In genomic region chr2:239937866-239938640, GRCh38 we compare ENCODE assay signal across 26 cellular contexts.
DNase-seq lines count a peak whose midpoint lies in the region; ATAC-seq and TF ChIP-seq lines count a peak whose summit lies in the region.
"Had no signal": no experiment of that assay in that cellular context is flagged by ENCODE, and none has a peak within 500 bp of the region (broad histone marks: within the 10 kb centered on the region; RNA-seq: fewer than 3 reads in every experiment).

No MANE protein-coding gene starts in this region.

- no peaks in the 10 kb centered on the region for H3K9me3 Mint-ChIP-seq in activated CD8-positive, alpha-beta memory T cell treated with anti-CD3 and anti-CD28 coated beads, Interleukin-2, amount 10 ng/mL, durations not matched to agents 7 days and 5 days (ENCODE audit: low read depth)
- H3K9me3 Mint-ChIP-seq: activated naive CD8-positive, alpha-beta T cell treated with anti-CD3 and anti-CD28 coated beads, Interleukin-2, amount 50 U/mL, for 24 hours; stimulated activated naive CD8-positive, alpha-beta T cell treated with anti-CD3 and anti-CD28 coated beads, Interleukin-15, Interleukin-2, amounts not matched to agents 100 ng/mL and 50 ng/mL, for 24 hours had no signal

- H3K4me3 ChIP-seq in HL-60 (replicated peaks; ENCODE audit: insufficient read depth, low read length), result no peak overlapping the region
- H3K4me3 ChIP-seq: PC-9, skin epidermis, upper lobe of left lung had no signal

- H3K27ac ChIP-seq in HL-60 (replicated peaks), result peak overlapping the region; percentile 48
- H3K27ac ChIP-seq: 22Rv1, brain microvascular endothelial cell, PC-9, skin epidermis, upper lobe of left lung, VCaP had no signal

- no peak for TF ChIP-seq CTCF in HL-60 (IDR thresholded peaks at IDR 0.05; ENCODE audit: insufficient read depth, low read length)

- no peak for ATAC-seq in activated CD8-positive, alpha-beta memory T cell treated with anti-CD3 and anti-CD28 coated beads, Interleukin-2, amount 10 ng/mL, durations not matched to agents 7 days and 5 days
- no peak for ATAC-seq in HG02981 (IDR thresholded peaks at IDR 0.05; ENCODE audit: unreplicated experiment)
- ATAC-seq: activated naive CD8-positive, alpha-beta T cell treated with anti-CD3 and anti-CD28 coated beads, Interleukin-2, amount 50 U/mL, for 24 hours; T-helper 17 cell had no signal

- H3K4me3 Mint-ChIP-seq in activated CD8-positive, alpha-beta memory T cell treated with anti-CD3 and anti-CD28 coated beads, Interleukin-2, amount 10 ng/mL, durations not matched to agents 7 days and 5 days, result no peak overlapping the region
- H3K4me3 Mint-ChIP-seq: activated naive CD8-positive, alpha-beta T cell treated with anti-CD3 and anti-CD28 coated beads, Interleukin-2, amount 50 U/mL, for 24 hours; stimulated activated naive CD8-positive, alpha-beta T cell treated with anti-CD3 and anti-CD28 coated beads, Interleukin-15, Interleukin-2, amounts not matched to agents 100 ng/mL and 50 ng/mL, for 24 hours; T-helper 17 cell had no signal

- no peak overlapping the region for H3K27ac Mint-ChIP-seq in activated CD8-positive, alpha-beta memory T cell treated with anti-CD3 and anti-CD28 coated beads, Interleukin-2, amount 10 ng/mL, durations not matched to agents 7 days and 5 days
- H3K27ac Mint-ChIP-seq: activated naive CD8-positive, alpha-beta T cell treated with anti-CD3 and anti-CD28 coated beads, Interleukin-2, amount 50 U/mL, for 24 hours; progenitor cell of endocrine pancreas; stimulated activated naive CD8-positive, alpha-beta T cell treated with anti-CD3 and anti-CD28 coated beads, Interleukin-15, Interleukin-2, amounts not matched to agents 100 ng/mL and 50 ng/mL, for 24 hours; T-helper 17 cell had no signal

- H3K36me3 Mint-ChIP-seq in activated CD8-positive, alpha-beta memory T cell treated with anti-CD3 and anti-CD28 coated beads, Interleukin-2, amount 10 ng/mL, durations not matched to agents 7 days and 5 days, result no peaks in the 10 kb centered on the region

- CTCF ChIA-PET in activated CD8-positive, alpha-beta memory T cell treated with anti-CD3 and anti-CD28 coated beads, Interleukin-2, amount 10 ng/mL, durations not matched to agents 7 days and 5 days (lab: Charles Lee), result interaction anchor here (1.2 to 1.7 kb wide), 2 partner anchors 51 to 56 kb away, joined by 3 read pairs; no protein-coding TSS in a partner anchor

- no peaks in the 10 kb centered on the region for H3K27me3 ChIP-seq in HL-60 (ENCODE audit: insufficient read depth, poor library complexity, severe bottlenecking)
- H3K27me3 ChIP-seq: brain microvascular endothelial cell, upper lobe of left lung had no signal

- intact Hi-C loops in head of caudate nucleus (cut with DNase I) (loop anchor here (5.0 kb wide), 1 partner anchor 54 kb away; no protein-coding TSS in a partner anchor), posterior vena cava (cut with DNase I) (no loop called here)

- peaks cover 4% of the 10 kb centered on the region for H3K4me1 Mint-ChIP-seq in activated CD8-positive, alpha-beta memory T cell treated with anti-CD3 and anti-CD28 coated beads, Interleukin-2, amount 10 ng/mL, durations not matched to agents 7 days and 5 days
- H3K4me1 Mint-ChIP-seq: activated naive CD8-positive, alpha-beta T cell treated with anti-CD3 and anti-CD28 coated beads, Interleukin-2, amount 50 U/mL, for 24 hours had no signal

- peak; percentile 5 for DNase-seq in activated CD8-positive, alpha-beta memory T cell treated with anti-CD3 and anti-CD28 coated beads, Interleukin-2, amount 50 U/mL, for 4 hours
- DNase-seq in activated CD8-positive, alpha-beta memory T cell treated with anti-CD3 and anti-CD28 coated beads, Interleukin-2, amount 10 ng/mL, durations not matched to agents 7 days and 5 days, result no peak
- DNase-seq in HL-60 (ENCODE audit: low read depth in 1 of 2, low spot score in 1 of 2), result no peak
- DNase-seq in head of caudate nucleus, result peak in 25 of 42 donors; percentile 0 to 21 (median 6)
- peak; percentile 52 for DNase-seq in posterior vena cava (ENCODE audit: low spot score)
- DNase-seq in activated gamma-delta T cell (lab: John Stamatoyannopoulos, UW), result no peak
- no peak for DNase-seq in activated CD4-positive, alpha-beta T cell treated with anti-CD3 and anti-CD28 coated beads, Interleukin-2, amount 50 U/mL, for 1 hour
- DNase-seq: activated CD4-positive, alpha-beta T cell treated with anti-CD3 and anti-CD28 coated beads, Interleukin-2, amount 50 U/mL, for 4 hours; activated naive CD8-positive, alpha-beta T cell treated with anti-CD3 and anti-CD28 coated beads, Interleukin-2, amount 50 U/mL, for 24 hours; brain microvascular endothelial cell; cortex of kidney; Karpas-422; mammary epithelial cell; NCI-H1092 treated with DMSO at 0.1 percent for 48 hours; NCI-H2081; NCI-H446; PC-9; stimulated activated CD4-positive, alpha-beta T cell treated with anti-CD3 and anti-CD28 coated beads, Interleukin-4, amount 100 ng/mL, for 1 hour had no signal

- H3K27me3 Mint-ChIP-seq in activated CD8-positive, alpha-beta memory T cell treated with anti-CD3 and anti-CD28 coated beads, Interleukin-2, amount 10 ng/mL, durations not matched to agents 7 days and 5 days, result no peaks in the 10 kb centered on the region
- H3K27me3 Mint-ChIP-seq: stimulated activated naive CD8-positive, alpha-beta T cell treated with anti-CD3 and anti-CD28 coated beads, Interleukin-15, Interleukin-2, amounts not matched to agents 100 ng/mL and 50 ng/mL, for 24 hours; T-helper 17 cell had no signal

Comparison
In these comparisons a context has a peak if more than half of its experiments do, and no peak if none do; other contexts are left out.
1. DNase-seq: peak in activated CD8-positive, alpha-beta memory T cell treated with anti-CD3 and anti-CD28 coated beads, Interleukin-2, amount 50 U/mL, for 4 hours (single experiment), head of caudate nucleus (25 of 42) and posterior vena cava (single experiment); none in activated CD8-positive, alpha-beta memory T cell treated with anti-CD3 and anti-CD28 coated beads, Interleukin-2, amount 10 ng/mL, durations not matched to agents 7 days and 5 days (single experiment), HL-60 (0 of 2), activated gamma-delta T cell (single experiment) and activated CD4-positive, alpha-beta T cell treated with anti-CD3 and anti-CD28 coated beads, Interleukin-2, amount 50 U/mL, for 1 hour (single experiment).